ENCODE assay signal across 19 cellular contexts in genomic region chr5:124669300-124669648, GRCh38.
DNase-seq lines count a peak whose midpoint lies in the region; ATAC-seq and TF ChIP-seq lines count a peak whose summit lies in the region.
"Had no signal": no experiment of that assay in that cellular context is flagged by ENCODE, and none has a peak within 500 bp of the region (broad histone marks: within the 10 kb centered on the region; RNA-seq: fewer than 3 reads in every experiment).

No MANE protein-coding gene starts in this region.

- peak overlapping the region; percentile 28; the same call in 1 of the 3 replicates for H2BK15ac ChIP-seq in IMR-90 (ENCODE audit: low read depth, low read length)

- dilution Hi-C loops in IMR-90 (cut with HindIII; ENCODE audit: low sequenced_read_pairs, unreplicated experiment) = no loop called here

- POLR2A ChIA-PET in IMR-90 (lab: Charles Lee; ENCODE audit: unreplicated experiment) = interaction anchor here (0.5 kb wide), 1 partner anchor 1158 kb away, joined by 5 read pairs; the partner anchor contains the start of gene CSNK1G3

- H3K27ac ChIP-seq in IMR-90 (ENCODE audit: insufficient read depth, low read length) (no peak overlapping the region), gastroesophageal sphincter (peak overlapping the region in 3 of 4 donors; percentile 42 to 58 (median 52)), testis (no peak overlapping the region)
- H3K27ac ChIP-seq: BLaER1 had no signal

- no peaks in the 10 kb centered on the region for H3K36me3 ChIP-seq in IMR-90 (ENCODE audit: control insufficient read depth, insufficient read depth, low read length)
- H3K36me3 ChIP-seq in gastroesophageal sphincter = no peaks in the 10 kb centered on the region
- no peaks in the 10 kb centered on the region for H3K36me3 ChIP-seq in testis (ENCODE audit: low read depth, missing control alignments)

- peaks cover 9% of the 10 kb centered on the region for H3K9me1 ChIP-seq in IMR-90 (ENCODE audit: insufficient read depth, low read length)

- in situ Hi-C loops in IMR-90 (cut with MboI; ENCODE audit: low sequenced_read_pairs) = no loop called here

- peaks cover 9% of the 10 kb centered on the region for H3K4me1 ChIP-seq in IMR-90 (ENCODE audit: control insufficient read depth, insufficient read depth, low read length)
- peaks cover 7 to 78% (median 15%) of the 10 kb centered on the region in 3 donors for H3K4me1 ChIP-seq in gastroesophageal sphincter
- no peaks in the 10 kb centered on the region for H3K4me1 ChIP-seq in testis

- no peak overlapping the region for H2AK9ac ChIP-seq in IMR-90 (replicated peaks; ENCODE audit: low read depth, low read length, poor library complexity)

- H3K79me1 ChIP-seq in IMR-90 (ENCODE audit: low read depth in 1 of 2, low read length in 2 of 2) = peaks cover 22 to 54% of the 10 kb centered on the region in 2 experiments

- H3K23ac ChIP-seq in IMR-90 (ENCODE audit: low read depth, low read length) = 0 out of 2 replicates have a peak overlapping the region, but pooled peaks have one; percentile 1

- H3K4ac ChIP-seq in IMR-90 (ENCODE audit: low read depth, low read length) = peak overlapping the region; percentile 62

- H3K14ac ChIP-seq in IMR-90 (replicated peaks; ENCODE audit: low read depth, low read length) = 0 out of 2 replicates have a peak overlapping the region, but pooled peaks have one; percentile 31

- H3K9me3 ChIP-seq in IMR-90 (ENCODE audit: control insufficient read depth, insufficient read depth, low read length) = no peaks in the 10 kb centered on the region
- H3K9me3 ChIP-seq in gastroesophageal sphincter = no peaks in the 10 kb centered on the region
- no peaks in the 10 kb centered on the region for H3K9me3 ChIP-seq in testis
- H3K9me3 ChIP-seq: BLaER1 had no signal

- CTCF ChIA-PET in IMR-90 (lab: Yijun Ruan, JAX) = interaction anchor here (0.5 to 0.9 kb wide), 2 partner anchors 19 to 582 kb away, joined by 4 read pairs; no protein-coding TSS in a partner anchor

- peak overlapping the region; percentile 18 to 56; a peak in 1 of 4 replicates for H4K8ac ChIP-seq in IMR-90 (ENCODE audit: low read depth in 2 of 2, low read length in 2 of 2)

- peak overlapping the region; percentile 14; the same call in 1 of the 2 replicates for H2BK20ac ChIP-seq in IMR-90 (ENCODE audit: low read depth, low read length)

- H2AFZ ChIP-seq in IMR-90 (replicated peaks; ENCODE audit: low read length, poor library complexity) = no peak overlapping the region
- H2AFZ ChIP-seq: GM23248 had no signal

- TF ChIP-seq RAD21 in IMR-90 (IDR thresholded peaks at IDR 0.05; ENCODE audit: low read length) = no peak

- H3K56ac ChIP-seq in IMR-90 (ENCODE audit: extremely low read depth, insufficient read depth, low read length) = no peak overlapping the region

- intact Hi-C loops in IMR-90 (cut with micrococcal nuclease) (no loop called here), testis (cut with DNase I; ENCODE audit: low total_unique reads) (no loop called here)

- H3K18ac ChIP-seq in IMR-90 (ENCODE audit: low read depth, low read length) = peak overlapping the region; percentile 48; the same call in 1 of the 2 replicates

- H3K4me3 ChIP-seq in IMR-90 (ENCODE audit: insufficient read depth, low read depth, low read length) = no peak overlapping the region
- no peak overlapping the region for H3K4me3 ChIP-seq in gastroesophageal sphincter
- no peak overlapping the region for H3K4me3 ChIP-seq in testis
- H3K4me3 ChIP-seq: BLaER1 had no signal

- TF ChIP-seq POLR2A in IMR-90 (IDR thresholded peaks at IDR 0.05; ENCODE audit: low read depth, low read length) (no peak), gastroesophageal sphincter (IDR thresholded peaks at IDR 0.05) (no peak), testis (IDR thresholded peaks at IDR 0.05) (no peak)

- no peak overlapping the region for H3K4me2 ChIP-seq in IMR-90 (ENCODE audit: low read depth, low read length)
- H3K4me2 ChIP-seq: BLaER1 had no signal

- H3K9ac ChIP-seq in IMR-90 (ENCODE audit: low read depth, low read length) = no peak overlapping the region
- H3K9ac ChIP-seq: BLaER1, GM23248 had no signal

- no peak for TF ChIP-seq CTCF in IMR-90 (conservative IDR thresholded peaks at IDR 0.05; ENCODE audit: low read depth, low read length)
- TF ChIP-seq CTCF in gastroesophageal sphincter (IDR thresholded peaks at IDR 0.05) = no peak
- TF ChIP-seq CTCF in testis (IDR thresholded peaks at IDR 0.05) = no peak

- 14% methylated on average over 1 of the region's 4 CpGs; no CpG with 5 or more reads in 1 of the 2 experiments for WGBS in IMR-90 (ENCODE audit: extremely low coverage in 2 of 2, insufficient read length in 1 of 2), 2 experiments
- 29 to 40% methylated on average over 1 to 2 of the region's 4 CpGs for WGBS in gastroesophageal sphincter (ENCODE audit: low coverage in 1 of 2), 2 donors
- 81 to 93% methylated on average over 4 of the region's 4 CpGs for WGBS in testis, 2 donors

- DNase-seq in COR-L47 (lab: John Stamatoyannopoulos, UW) (peak; percentile 8), IMR-90 (no peak), pons (ENCODE audit: low spot score) (peak; percentile 71), testis (no peak)
- DNase-seq in activated CD4-positive, CD25-positive, alpha-beta regulatory T cell (lab: John Stamatoyannopoulos, UW) = no peak
- DNase-seq: Calu3; CD4-positive, alpha-beta memory T cell; GF-D8; KBM-7; NCI-H1105; NCI-H2081; NCI-H446 treated with DMSO at 0.1 percent for 48 hours; NCI-H774; SIG-M5 had no signal

- peak overlapping the region; percentile 52 for H2BK120ac ChIP-seq in IMR-90 (ENCODE audit: low read depth, low read length)

- H3K27me3 ChIP-seq in IMR-90 (ENCODE audit: control insufficient read depth, insufficient read depth, low read length) (no peaks in the 10 kb centered on the region), gastroesophageal sphincter (no peaks in the 10 kb centered on the region), testis (no peaks in the 10 kb centered on the region)
- H3K27me3 ChIP-seq: BLaER1 had no signal

- peak overlapping the region; percentile 37; the same call in 1 of the 2 replicates for H4K5ac ChIP-seq in IMR-90 (ENCODE audit: low read depth, low read length)

- no peak for ATAC-seq in IMR-90 (ENCODE audit: low read depth)
- no peak for ATAC-seq in gastroesophageal sphincter
- ATAC-seq in GM21786 (IDR thresholded peaks at IDR 0.05; ENCODE audit: unreplicated experiment) = no peak
- ATAC-seq: HCT116 had no signal

- peak overlapping the region; percentile 74 for H2AK5ac ChIP-seq in IMR-90 (ENCODE audit: low read depth, low read length)

- TF ChIP-seq EP300 in gastroesophageal sphincter (IDR thresholded peaks at IDR 0.05) = no peak

- BruUV-seq in IMR-90 (replicated peaks; lab: Mats Ljungman, UMichigan) = no TSS peak

- peak overlapping the region; percentile 48 for H4K91ac ChIP-seq in IMR-90 (ENCODE audit: insufficient read depth, low read depth, low read length)

- H4K20me1 ChIP-seq in IMR-90 (ENCODE audit: insufficient read depth, low read length) = peaks cover 4% of the 10 kb centered on the region; the same call in 1 of the 2 replicates

- peak overlapping the region; percentile 49 for H2BK5ac ChIP-seq in IMR-90 (ENCODE audit: low read depth, low read length, poor library complexity, severe bottlenecking)

TF ChIP-seq in IMR-90, 13 proteins besides CTCF, POLR2A, EP300 and RAD21:
- TF ChIP-seq RCOR1 (IDR thresholded peaks at IDR 0.05; ENCODE audit: insufficient replicate concordance, low read length) (no peak), ELK1 (IDR thresholded peaks at IDR 0.05; ENCODE audit: borderline replicate concordance, low read depth, low read length) (no peak), RFX5 (IDR thresholded peaks at IDR 0.05; ENCODE audit: low read depth, low read length) (no peak), MXI1 (IDR thresholded peaks at IDR 0.05; ENCODE audit: borderline replicate concordance, low read depth, low read length) (no peak), SMC3 (IDR thresholded peaks at IDR 0.05; ENCODE audit: low read depth, low read length) (no peak), CHD1 (IDR thresholded peaks at IDR 0.05; ENCODE audit: low read depth, low read length) (no peak), BHLHE40 (IDR thresholded peaks at IDR 0.05; ENCODE audit: low read depth, low read length) (no peak), CEBPB (IDR thresholded peaks at IDR 0.05; ENCODE audit: low read depth, low read length) (no peak), NFE2L2 (IDR thresholded peaks at IDR 0.05; ENCODE audit: low read depth, low read length) (no peak), FOS (IDR thresholded peaks at IDR 0.05; ENCODE audit: low read depth, low read length) (no peak), MAZ (IDR thresholded peaks at IDR 0.05; ENCODE audit: borderline replicate concordance, low read depth, low read length) (no peak), MAFK (IDR thresholded peaks at IDR 0.05; ENCODE audit: low read depth, low read length) (no peak)
- TF ChIP-seq, protein P1, sequence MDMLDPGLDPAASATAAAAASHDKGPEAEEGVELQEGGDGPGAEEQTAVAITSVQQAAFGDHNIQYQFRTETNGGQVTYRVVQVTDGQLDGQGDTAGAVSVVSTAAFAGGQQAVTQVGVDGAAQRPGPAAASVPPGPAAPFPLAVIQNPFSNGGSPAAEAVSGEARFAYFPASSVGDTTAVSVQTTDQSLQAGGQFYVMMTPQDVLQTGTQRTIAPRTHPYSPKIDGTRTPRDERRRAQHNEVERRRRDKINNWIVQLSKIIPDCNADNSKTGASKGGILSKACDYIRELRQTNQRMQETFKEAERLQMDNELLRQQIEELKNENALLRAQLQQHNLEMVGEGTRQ (IDR thresholded peaks at IDR 0.05; ENCODE audit: low read depth, low read length) = no peak

Comparison
In these comparisons a context has a peak if more than half of its experiments do, and no peak if none do; other contexts are left out.
1. DNase-seq: peak in COR-L47 (single experiment) and pons (single experiment); none in IMR-90 (single experiment), activated CD4-positive, CD25-positive, alpha-beta regulatory T cell (0 of 4) and testis (single experiment).
2. H3K27ac ChIP-seq: peak in gastroesophageal sphincter (3 of 4); none in IMR-90 (single experiment) and testis (0 of 2).